In genomic region chr11:120909676-120910215, GRCh38 we compare ENCODE assay signal across 16 cellular contexts.
DNase-seq lines count a peak whose midpoint lies in the region; ATAC-seq lines count a peak whose summit lies in the region.
"Had no signal": no experiment of that assay in that cellular context is flagged by ENCODE, and none has a peak within 500 bp of the region (broad histone marks: within the 10 kb centered on the region; RNA-seq: fewer than 3 reads in every experiment).

No MANE protein-coding gene starts in this region.

- peak overlapping the region; percentile 81 to 85 for H3K27ac Mint-ChIP-seq in natural killer cell treated with Interleukin-12 subunit alpha and Interleukin-12 subunit beta and Interleukin-15 and Interleukin-18, amount 100 ng/mL, for 72 hours
- H3K27ac Mint-ChIP-seq: GM23338 had no signal

- peaks cover 3% of the 10 kb centered on the region for H3K9me3 Mint-ChIP-seq in natural killer cell treated with Interleukin-12 subunit alpha and Interleukin-12 subunit beta and Interleukin-15 and Interleukin-18, amount 100 ng/mL, for 72 hours
- H3K9me3 Mint-ChIP-seq: CD8-positive, alpha-beta memory T cell; GM23338 had no signal

- peak overlapping the region; percentile 64 for H3K4me3 Mint-ChIP-seq in natural killer cell treated with Interleukin-12 subunit alpha and Interleukin-12 subunit beta and Interleukin-15 and Interleukin-18, amount 100 ng/mL, for 72 hours
- H3K4me3 Mint-ChIP-seq: GM23338 had no signal

- peaks cover 13% of the 10 kb centered on the region for H3K36me3 Mint-ChIP-seq in natural killer cell treated with Interleukin-12 subunit alpha and Interleukin-12 subunit beta and Interleukin-15 and Interleukin-18, amount 100 ng/mL, for 72 hours
- H3K36me3 Mint-ChIP-seq: CD8-positive, alpha-beta memory T cell had no signal

- H3K36me3 ChIP-seq in esophagus (ENCODE audit: control insufficient read depth in 2 of 2, insufficient read depth in 2 of 2, low read length in 1 of 2): no peaks in the 10 kb centered on the region
- H3K36me3 ChIP-seq: BLaER1 had no signal

- peaks cover 61 to 63% of the 10 kb centered on the region in 2 donors for H3K4me1 Mint-ChIP-seq in natural killer cell treated with Interleukin-12 subunit alpha and Interleukin-12 subunit beta and Interleukin-15 and Interleukin-18, amount 100 ng/mL, for 72 hours (ENCODE audit: low read depth in 2 of 2)

- DNase-seq in NK-92 treated with Interleukin-12 subunit alpha and Interleukin-12 subunit beta, amount 100 ng/mL, for 24 hours (lab: John Stamatoyannopoulos, UW): peak; percentile 27
- DNase-seq in NK-92 (lab: John Stamatoyannopoulos, UW; ENCODE audit: unreplicated experiment) (no peak), NCI-H345 treated with DMSO at 0.1 percent for 48 hours (lab: John Stamatoyannopoulos, UW; ENCODE audit: unreplicated experiment) (no peak), HUDEP-2 (lab: John Stamatoyannopoulos, UW; ENCODE audit: unreplicated experiment in 76 of 76) (no peak)
- no peak for DNase-seq in natural killer cell treated with Interleukin-12 subunit alpha and Interleukin-12 subunit beta and Interleukin-15 and Interleukin-18, amount 100 ng/mL, for 72 hours (ENCODE audit: low spot score)
- DNase-seq: 8988T, AML-193, Caco-2, DND-41, GDM1, H7 had no signal

- H3K27me3 Mint-ChIP-seq in natural killer cell treated with Interleukin-12 subunit alpha and Interleukin-12 subunit beta and Interleukin-15 and Interleukin-18, amount 100 ng/mL, for 72 hours: peaks cover 0 to 2% of the 10 kb centered on the region in 2 donors

- H3K27me3 ChIP-seq in esophagus (ENCODE audit: control insufficient read depth in 1 of 2, insufficient read depth in 2 of 2, low read length in 2 of 2): no peaks in the 10 kb centered on the region
- H3K27me3 ChIP-seq: BLaER1 had no signal

- peak overlapping the region; percentile 45 to 85 for H3K27ac ChIP-seq in esophagus (ENCODE audit: low read depth in 2 of 2, low read length in 1 of 2)
- H3K27ac ChIP-seq: BLaER1 had no signal

- no peak overlapping the region for H3K4me3 ChIP-seq in esophagus (ENCODE audit: low read depth in 1 of 2, low read length in 2 of 2)
- H3K4me3 ChIP-seq: BLaER1, GM23338 had no signal

- no peak for ATAC-seq in natural killer cell treated with Interleukin-12 subunit alpha and Interleukin-12 subunit beta and Interleukin-15 and Interleukin-18, amount 100 ng/mL, for 72 hours
- ATAC-seq in HG02981 (IDR thresholded peaks at IDR 0.05; ENCODE audit: unreplicated experiment): no peak
- ATAC-seq: GM23338 had no signal

- 54 to 59% methylated on average over 2 of the region's 2 CpGs for WGBS in esophagus, 2 donors

- H3K4me1 ChIP-seq in esophagus (ENCODE audit: control insufficient read depth in 2 of 2, insufficient read depth in 2 of 2, low read length in 1 of 2): peaks cover 5 to 17% of the 10 kb centered on the region in 2 donors
- H3K4me1 ChIP-seq: BLaER1 had no signal

- H3K9me3 ChIP-seq in esophagus (ENCODE audit: control insufficient read depth in 2 of 2, insufficient read depth in 1 of 2, low read depth in 1 of 2, low read length in 1 of 2): no peaks in the 10 kb centered on the region
- H3K9me3 ChIP-seq: BLaER1, Caco-2 had no signal
